In the genomic region with DNA sequence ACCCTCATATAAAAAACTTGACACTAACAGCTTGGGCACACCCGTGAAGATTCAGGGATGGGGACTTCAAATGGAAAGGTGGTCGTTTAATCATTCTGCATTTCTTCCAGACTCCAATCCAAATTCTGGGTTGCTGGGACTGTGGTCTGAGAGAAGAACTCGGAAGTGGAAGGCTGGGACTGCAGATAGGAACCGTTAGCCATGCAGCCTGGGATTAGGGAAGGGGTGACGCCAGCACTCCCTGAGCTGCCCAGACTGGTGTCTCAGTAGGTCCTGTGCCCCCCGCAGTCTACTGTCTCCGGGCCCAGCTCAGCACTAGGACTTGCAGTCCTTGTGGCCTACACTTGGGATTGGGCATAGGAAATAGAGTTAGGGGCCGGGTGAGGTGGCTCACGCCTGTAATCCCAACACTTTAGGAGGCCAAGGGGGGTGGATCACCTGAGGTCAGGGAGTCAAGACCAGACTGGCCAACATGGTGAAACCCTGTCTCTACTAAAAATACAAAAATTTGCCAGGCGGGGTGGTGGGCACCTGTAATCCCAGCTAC, we compare ENCODE assay signal across 2 cellular contexts.
TF ChIP-seq lines count a peak whose summit lies in the region.

No MANE protein-coding gene starts in this region.

TF ChIP-seq in SK-N-SH, 30 proteins besides CTCF, POLR2A, EP300 and RAD21 (continued from another document):
- TF ChIP-seq, protein P1, sequence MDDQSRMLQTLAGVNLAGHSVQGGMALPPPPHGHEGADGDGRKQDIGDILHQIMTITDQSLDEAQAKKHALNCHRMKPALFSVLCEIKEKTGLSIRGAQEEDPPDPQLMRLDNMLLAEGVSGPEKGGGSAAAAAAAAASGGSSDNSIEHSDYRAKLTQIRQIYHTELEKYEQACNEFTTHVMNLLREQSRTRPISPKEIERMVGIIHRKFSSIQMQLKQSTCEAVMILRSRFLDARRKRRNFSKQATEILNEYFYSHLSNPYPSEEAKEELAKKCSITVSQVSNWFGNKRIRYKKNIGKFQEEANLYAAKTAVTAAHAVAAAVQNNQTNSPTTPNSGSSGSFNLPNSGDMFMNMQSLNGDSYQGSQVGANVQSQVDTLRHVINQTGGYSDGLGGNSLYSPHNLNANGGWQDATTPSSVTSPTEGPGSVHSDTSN (IDR thresholded peaks at IDR 0.05) = no peak
- TF ChIP-seq POLR2AphosphoS5 (IDR thresholded peaks at IDR 0.05; ENCODE audit: low read depth, low read length) (no peak), SIN3A (IDR thresholded peaks at IDR 0.05; ENCODE audit: borderline replicate concordance, low read depth, low read length) (no peak), ELF1 (IDR thresholded peaks at IDR 0.05) (no peak), TAF1 (IDR thresholded peaks at IDR 0.05; ENCODE audit: borderline replicate concordance, low read depth, low read length) (no peak), CHD2 (IDR thresholded peaks at IDR 0.05; ENCODE audit: low read length, partially characterized antibody) (no peak)
- TF ChIP-seq, protein P2, sequence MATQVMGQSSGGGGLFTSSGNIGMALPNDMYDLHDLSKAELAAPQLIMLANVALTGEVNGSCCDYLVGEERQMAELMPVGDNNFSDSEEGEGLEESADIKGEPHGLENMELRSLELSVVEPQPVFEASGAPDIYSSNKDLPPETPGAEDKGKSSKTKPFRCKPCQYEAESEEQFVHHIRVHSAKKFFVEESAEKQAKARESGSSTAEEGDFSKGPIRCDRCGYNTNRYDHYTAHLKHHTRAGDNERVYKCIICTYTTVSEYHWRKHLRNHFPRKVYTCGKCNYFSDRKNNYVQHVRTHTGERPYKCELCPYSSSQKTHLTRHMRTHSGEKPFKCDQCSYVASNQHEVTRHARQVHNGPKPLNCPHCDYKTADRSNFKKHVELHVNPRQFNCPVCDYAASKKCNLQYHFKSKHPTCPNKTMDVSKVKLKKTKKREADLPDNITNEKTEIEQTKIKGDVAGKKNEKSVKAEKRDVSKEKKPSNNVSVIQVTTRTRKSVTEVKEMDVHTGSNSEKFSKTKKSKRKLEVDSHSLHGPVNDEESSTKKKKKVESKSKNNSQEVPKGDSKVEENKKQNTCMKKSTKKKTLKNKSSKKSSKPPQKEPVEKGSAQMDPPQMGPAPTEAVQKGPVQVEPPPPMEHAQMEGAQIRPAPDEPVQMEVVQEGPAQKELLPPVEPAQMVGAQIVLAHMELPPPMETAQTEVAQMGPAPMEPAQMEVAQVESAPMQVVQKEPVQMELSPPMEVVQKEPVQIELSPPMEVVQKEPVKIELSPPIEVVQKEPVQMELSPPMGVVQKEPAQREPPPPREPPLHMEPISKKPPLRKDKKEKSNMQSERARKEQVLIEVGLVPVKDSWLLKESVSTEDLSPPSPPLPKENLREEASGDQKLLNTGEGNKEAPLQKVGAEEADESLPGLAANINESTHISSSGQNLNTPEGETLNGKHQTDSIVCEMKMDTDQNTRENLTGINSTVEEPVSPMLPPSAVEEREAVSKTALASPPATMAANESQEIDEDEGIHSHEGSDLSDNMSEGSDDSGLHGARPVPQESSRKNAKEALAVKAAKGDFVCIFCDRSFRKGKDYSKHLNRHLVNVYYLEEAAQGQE (IDR thresholded peaks at IDR 0.05; ENCODE audit: low read depth, low read length) = no peak
- TF ChIP-seq, protein P3, sequence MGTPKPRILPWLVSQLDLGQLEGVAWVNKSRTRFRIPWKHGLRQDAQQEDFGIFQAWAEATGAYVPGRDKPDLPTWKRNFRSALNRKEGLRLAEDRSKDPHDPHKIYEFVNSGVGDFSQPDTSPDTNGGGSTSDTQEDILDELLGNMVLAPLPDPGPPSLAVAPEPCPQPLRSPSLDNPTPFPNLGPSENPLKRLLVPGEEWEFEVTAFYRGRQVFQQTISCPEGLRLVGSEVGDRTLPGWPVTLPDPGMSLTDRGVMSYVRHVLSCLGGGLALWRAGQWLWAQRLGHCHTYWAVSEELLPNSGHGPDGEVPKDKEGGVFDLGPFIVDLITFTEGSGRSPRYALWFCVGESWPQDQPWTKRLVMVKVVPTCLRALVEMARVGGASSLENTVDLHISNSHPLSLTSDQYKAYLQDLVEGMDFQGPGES (IDR thresholded peaks at IDR 0.05; ENCODE audit: low read depth, low read length) = no peak

TF ChIP-seq in SK-N-SH treated with all-trans-retinoic acid at 6 μM for 48 hours, 23 proteins besides CTCF, POLR2A, EP300 and RAD21 (continued from another document):
- TF ChIP-seq ISL1 (CRISPR knock-in tag; IDR thresholded peaks at IDR 0.05) (no peak), ZNF8 (CRISPR knock-in tag; IDR thresholded peaks at IDR 0.05) (no peak), TCF4 (CRISPR knock-in tag; IDR thresholded peaks at IDR 0.05; ENCODE audit: borderline replicate concordance) (no peak), ESRRG (CRISPR knock-in tag; IDR thresholded peaks at IDR 0.05) (no peak)
